In genomic region chr4:70687821-70688794, GRCh38 we compare ENCODE assay signal across 1 cellular context.
TF ChIP-seq lines count a peak whose summit lies in the region.

Gene UTP3 (plus strand): TSS chr4:70688532. CDS start chr4:70688678, 146 bp downstream.

TF ChIP-seq in GM12878, 131 proteins besides CTCF, POLR2A, EP300 and RAD21 (continued from another document and continues in another):
- TF ChIP-seq E2F8 (IDR thresholded peaks at IDR 0.05; ENCODE audit: low read depth, partially characterized antibody) (peak; percentile 93), MEF2B (IDR thresholded peaks at IDR 0.05; ENCODE audit: partially characterized antibody, poor library complexity, severe bottlenecking) (peak; percentile 76), SRF (IDR thresholded peaks at IDR 0.05; ENCODE audit: low read depth in 2 of 2, low read length in 2 of 2) (peak in 1 of 2 experiments; percentile 81; a peak in 2 of 4 replicates), YY1 (IDR thresholded peaks at IDR 0.05; ENCODE audit: low read depth, low read length) (no peak; the same call in 1 of the 2 replicates), E4F1 (IDR thresholded peaks at IDR 0.05; ENCODE audit: borderline replicate concordance, partially characterized antibody) (peak; percentile 51), TCF12 (IDR thresholded peaks at IDR 0.05; ENCODE audit: low read depth, low read length) (peak; percentile 36), EED (IDR thresholded peaks at IDR 0.05; ENCODE audit: low read depth) (peak; percentile 81), EZH2 (IDR thresholded peaks at IDR 0.05; ENCODE audit: borderline replicate concordance, control insufficient read depth, low read depth, low read length) (no peak), FOXM1 (IDR thresholded peaks at IDR 0.05; ENCODE audit: low read depth, low read length) (peak; percentile 63; the same call in 1 of the 2 replicates), ZBED1 (IDR thresholded peaks at IDR 0.05; ENCODE audit: borderline replicate concordance) (0 out of 2 replicates have a peak, but pooled peaks have one; percentile 9), FOXK2 (IDR thresholded peaks at IDR 0.05) (no peak), RAD51 (IDR thresholded peaks at IDR 0.05) (peak; percentile 63; the same call in 1 of the 2 replicates), CHD1 (IDR thresholded peaks at IDR 0.05; ENCODE audit: low read depth, low read length) (no peak), PML (IDR thresholded peaks at IDR 0.05; ENCODE audit: low read length) (peak; percentile 70; the same call in 1 of the 2 replicates), CUX1 (IDR thresholded peaks at IDR 0.05; ENCODE audit: insufficient replicate concordance, low read depth, low read length) (peak; percentile 23), IRF5 (IDR thresholded peaks at IDR 0.05; ENCODE audit: borderline replicate concordance) (0 out of 2 replicates have a peak, but pooled peaks have one; percentile 3), RELB (IDR thresholded peaks at IDR 0.05; ENCODE audit: low read depth) (peak; percentile 97), HDGF (IDR thresholded peaks at IDR 0.05) (no peak), ETV6 (conservative IDR thresholded peaks at IDR 0.05 in 1 of 2, IDR thresholded peaks at IDR 0.05 in 1 of 2; ENCODE audit: borderline replicate concordance in 1 of 2, low read depth in 1 of 2) (peak; percentile 66 to 94; a peak in 2 of 4 replicates), RB1 (IDR thresholded peaks at IDR 0.05; ENCODE audit: borderline replicate concordance) (peak; percentile 59; the same call in 1 of the 2 replicates), HDAC6 (IDR thresholded peaks at IDR 0.05; ENCODE audit: unreplicated experiment) (no peak), ZNF217 (IDR thresholded peaks at IDR 0.05) (no peak), ZBTB4 (CRISPR knock-in tag; IDR thresholded peaks at IDR 0.05) (no peak), IRF3 (IDR thresholded peaks at IDR 0.05) (no peak), SKIL (IDR thresholded peaks at IDR 0.05; ENCODE audit: low read depth, poor library complexity, severe bottlenecking) (peak; percentile 76), SMARCA5 (IDR thresholded peaks at IDR 0.05) (peak; percentile 96), MAX (IDR thresholded peaks at IDR 0.05; ENCODE audit: low read depth, low read length) (peak; percentile 81), NR2C1 (IDR thresholded peaks at IDR 0.05) (peak; percentile 79), TBL1XR1 (IDR thresholded peaks at IDR 0.05; ENCODE audit: low read depth, low read length) (0 out of 2 replicates have a peak, but pooled peaks have one; percentile 62), RUNX3 (IDR thresholded peaks at IDR 0.05; ENCODE audit: low read length) (peak; percentile 75), ELK1 (IDR thresholded peaks at IDR 0.05; ENCODE audit: low read depth, low read length) (peak; percentile 96)
